ENCODE assay signal across 14 cellular contexts in the genomic region with DNA sequence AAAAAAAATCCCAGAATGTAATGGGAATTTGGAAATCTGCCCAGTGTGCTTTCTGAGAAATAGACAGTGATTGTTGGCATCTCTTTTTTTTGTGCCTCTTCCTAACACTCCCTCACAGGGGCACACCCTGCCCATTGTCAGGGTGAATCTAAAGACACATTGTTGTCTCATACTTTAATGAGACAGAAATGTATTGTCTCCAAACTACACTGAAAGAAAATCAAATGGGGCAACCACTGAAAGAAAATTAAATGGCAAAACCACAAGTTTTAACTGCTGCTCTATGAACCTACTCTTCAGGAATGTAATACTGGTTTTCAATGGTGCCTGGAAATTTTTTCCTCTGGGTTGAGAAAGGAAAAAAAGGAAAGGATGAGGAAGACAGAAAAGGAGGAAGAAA. TPM values are rescaled to one million over a fixed set of nuclear protein-coding genes. Genes with fewer than 3 reads are reported as not detected.
A peak's percentile ranks its signal among the peaks of the same experiment; 100 is the strongest.
DNase-seq lines count a peak whose midpoint lies in the region; ATAC-seq and TF ChIP-seq lines count a peak whose summit lies in the region.
"Had no signal": no experiment of that assay in that cellular context is flagged by ENCODE, and none has a peak within 500 bp of the region (broad histone marks: within the 10 kb centered on the region; RNA-seq: fewer than 3 reads in every experiment).

No MANE protein-coding gene starts in this region.

- CTCF ChIA-PET in HEK293T (lab: Yijun Ruan, JAX), result no interaction called here

- DNase-seq in AG20443 (ENCODE audit: low spot score) (peak; percentile 52), LHCN-M2 (ENCODE audit: low read depth) (peak; percentile 88), astrocyte of the spinal cord (ENCODE audit: low read depth, low spot score) (peak; percentile 77), kidney tubule cell (ENCODE audit: low spot score) (peak; percentile 85), NCI-H2107 (lab: John Stamatoyannopoulos, UW) (no peak), NOMO-1 treated with dmso at 0.1 percent for 144 hours (lab: John Stamatoyannopoulos, UW; ENCODE audit: unreplicated experiment) (no peak), HEK293T (ENCODE audit: extremely low spot score) (no peak)
- DNase-seq: activated T-cell treated with anti-CD3 and anti-CD28 coated beads, Interleukin-2, amount 50 U/mL, for 72 hours; islet precursor cell; natural killer cell; NCI-H510A treated with DMSO at 0.1 percent for 48 hours had no signal

- in situ Hi-C loops in astrocyte of the spinal cord (cut with HindIII; ENCODE audit: low sequenced_read_pairs), result no loop called here

- H3K4me3 ChIP-seq in astrocyte of the spinal cord (ENCODE audit: low read depth, low read length), result no peak overlapping the region
- H3K4me3 ChIP-seq: BLaER1 treated with 17β-estradiol and CSF1 and Interleukin-3, amounts not matched to agents 10 nM and 100 nM; esophagus muscularis mucosa had no signal

- no peak for ATAC-seq in HG03095 (IDR thresholded peaks at IDR 0.05; ENCODE audit: unreplicated experiment)
- ATAC-seq: activated T-cell treated with anti-CD3 and anti-CD28 coated beads, Interleukin-2, amount 50 U/mL, for 72 hours; natural killer cell had no signal

- POLR2A ChIA-PET in HEK293T (lab: Yijun Ruan, JAX), result no interaction called here

- TF ChIP-seq CTCF in astrocyte of the spinal cord (IDR thresholded peaks at IDR 0.05; ENCODE audit: low read depth, low read length), result no peak

TF ChIP-seq in HEK293T, 16 proteins besides CTCF, POLR2A, EP300 and RAD21:
- TF ChIP-seq L3MBTL2 (conservative IDR thresholded peaks at IDR 0.05) (no peak), NFRKB (IDR thresholded peaks at IDR 0.05) (no peak), TARDBP (IDR thresholded peaks at IDR 0.05) (no peak)

RNA-seq across cellular contexts. Expression of gene GLS, which starts 43.2 kb away (rescaled TPM):
- 139 and 145 TPM in 2 replicates for total RNA-seq in LHCN-M2 (2014; rRNA removed)
- 94.9 TPM for polyA plus RNA-seq in LHCN-M2 (2012)

Comparison
In these comparisons a context has a peak if more than half of its experiments do, and no peak if none do; other contexts are left out.
1. DNase-seq: peak in AG20443 (single experiment), LHCN-M2 (single experiment), astrocyte of the spinal cord (single experiment) and kidney tubule cell (single experiment); none in NCI-H2107 (single experiment), NOMO-1 treated with dmso at 0.1 percent for 144 hours (single experiment) and HEK293T (single experiment).